26 cellular contexts compared by ENCODE assay signal in genomic region chr12:15206338-15206737, GRCh38. TPM values are rescaled to one million over a fixed set of nuclear protein-coding genes. Genes with fewer than 3 reads are reported as not detected.
A peak's percentile ranks its signal among the peaks of the same experiment; 100 is the strongest.
DNase-seq lines count a peak whose midpoint lies in the region; ATAC-seq and TF ChIP-seq lines count a peak whose summit lies in the region.
"Had no signal": no experiment of that assay in that cellular context is flagged by ENCODE, and none has a peak within 500 bp of the region (broad histone marks: within the 10 kb centered on the region; RNA-seq: fewer than 3 reads in every experiment).

No MANE protein-coding gene starts in this region.

- intact Hi-C loops in right cardiac atrium (cut with DNase I) (no loop called here), left ventricle myocardium superior (cut with micrococcal nuclease) (no loop called here), stomach (cut with DNase I; ENCODE audit: low total_unique reads) (no loop called here)

- no peak overlapping the region for H4K8ac ChIP-seq in mesendoderm (ENCODE audit: low read depth, low read length)

- no peak overlapping the region for H3K56ac ChIP-seq in mesendoderm (ENCODE audit: low read length)

- H3K9me3 ChIP-seq in right cardiac atrium (ENCODE audit: control insufficient read depth, low read length) (no peaks in the 10 kb centered on the region), stomach (no peaks in the 10 kb centered on the region)
- H3K9me3 ChIP-seq: BLaER1 had no signal

- H2BK5ac ChIP-seq in mesendoderm (ENCODE audit: low read length): no peak overlapping the region

- H3K4me3 ChIP-seq in right cardiac atrium (ENCODE audit: low read length) (no peak overlapping the region), mesendoderm (ENCODE audit: low read length) (no peak overlapping the region), stomach (no peak overlapping the region)
- H3K4me3 ChIP-seq: BLaER1 had no signal

- H3K4ac ChIP-seq in mesendoderm (ENCODE audit: low read depth, low read length): no peak overlapping the region

- WGBS in right cardiac atrium: 75% methylated on average over 4 of the region's 4 CpGs
- no CpG with 5 or more reads among the region's 4 CpGs for WGBS in mesendoderm (ENCODE audit: extremely low coverage, insufficient coverage, low lambda C conversion rate)
- 78 to 88% (median 85%) methylated on average over 4 of the region's 4 CpGs for WGBS in stomach, 5 donors

- peaks cover 2% of the 10 kb centered on the region for H3K4me1 ChIP-seq in right cardiac atrium (ENCODE audit: control insufficient read depth, insufficient read depth, low read length)
- H3K4me1 ChIP-seq in mesendoderm (ENCODE audit: control insufficient read depth, low read depth, low read length): no peaks in the 10 kb centered on the region
- H3K4me1 ChIP-seq in stomach: peaks cover 0 to 34% (median 12%) of the 10 kb centered on the region in 4 donors
- H3K4me1 ChIP-seq: BLaER1 had no signal

- no peak overlapping the region for H2BK120ac ChIP-seq in mesendoderm (ENCODE audit: low read depth, low read length)

- H4K5ac ChIP-seq in mesendoderm (ENCODE audit: low read length): no peak overlapping the region

- H3K79me2 ChIP-seq in mesendoderm (ENCODE audit: control insufficient read depth, insufficient read depth, low read length): no peaks in the 10 kb centered on the region

- H3K23ac ChIP-seq in mesendoderm (ENCODE audit: low read length): no peak overlapping the region

- DNase-seq in right cardiac atrium (no peak), left ventricle myocardium superior (no peak), mesendoderm (peak; percentile 21), stomach (no peak), DMS79 treated with DMSO at 0.1 percent for 48 hours (lab: John Stamatoyannopoulos, UW) (no peak)
- DNase-seq in activated CD8-positive, alpha-beta memory T cell treated with anti-CD3 and anti-CD28 coated beads for 24 hours: no peak
- DNase-seq: activated CD4-positive, alpha-beta T cell treated with anti-CD3 and anti-CD28 coated beads for 48 hours; COR-L47; DND-41; effector CD4-positive, alpha-beta T cell; HFFc6; kidney glomerular epithelial cell; NCI-H1092; NCI-H1930; NCI-H226; NCI-H774; SIG-M5; stimulated activated CD4-positive, alpha-beta T cell treated with anti-CD3 and anti-CD28 coated beads, Interleukin-2, amount 100 ng/mL, for 24 hours; T-cell had no signal

- no peak overlapping the region for H2AK5ac ChIP-seq in mesendoderm (ENCODE audit: low read length)

- TF ChIP-seq CTCF in stomach (IDR thresholded peaks at IDR 0.05): no peak

- TF ChIP-seq EP300 in stomach (IDR thresholded peaks at IDR 0.05): no peak

- no peaks in the 10 kb centered on the region for H3K27me3 ChIP-seq in right cardiac atrium (ENCODE audit: control insufficient read depth, insufficient read depth)
- no peaks in the 10 kb centered on the region for H3K27me3 ChIP-seq in mesendoderm (ENCODE audit: insufficient read depth, low read length, poor library complexity)
- H3K27me3 ChIP-seq in stomach: no peaks in the 10 kb centered on the region
- H3K27me3 ChIP-seq: BLaER1 had no signal

- H3K4me2 ChIP-seq in mesendoderm (ENCODE audit: low read length): no peak overlapping the region
- H3K4me2 ChIP-seq: BLaER1 had no signal

- no peak for TF ChIP-seq POLR2A in stomach (IDR thresholded peaks at IDR 0.05)

- H3K27ac ChIP-seq in right cardiac atrium (ENCODE audit: low read length): peak overlapping the region; percentile 68
- no peak overlapping the region for H3K27ac ChIP-seq in mesendoderm (ENCODE audit: low read depth, low read length)
- H3K27ac ChIP-seq in stomach: peak overlapping the region in 4 of 5 donors; percentile 36 to 75 (median 63)
- H3K27ac ChIP-seq: BLaER1 had no signal

- no peak overlapping the region for H3K18ac ChIP-seq in mesendoderm (ENCODE audit: low read length)

- H3K79me1 ChIP-seq in mesendoderm (ENCODE audit: low read length): no peaks in the 10 kb centered on the region

- H2BK15ac ChIP-seq in mesendoderm (replicated peaks; ENCODE audit: low read depth): no peak overlapping the region

- ATAC-seq in right cardiac atrium (no peak), left ventricle myocardium superior (no peak), GM19467 (IDR thresholded peaks at IDR 0.05; ENCODE audit: unreplicated experiment) (no peak), HG03442 (IDR thresholded peaks at IDR 0.05; ENCODE audit: unreplicated experiment) (no peak)
- ATAC-seq: natural killer cell treated with Interleukin-12 subunit alpha and Interleukin-12 subunit beta and Interleukin-15 and Interleukin-18, amount 100 ng/mL, for 72 hours; stimulated activated effector memory CD8-positive, alpha-beta T cell treated with anti-CD3 and anti-CD28 coated beads, Interleukin-12 subunit alpha, Interleukin-12 subunit beta, amount 100 ng/mL, for 72 hours; T-cell had no signal

- no peak overlapping the region for H3K9ac ChIP-seq in mesendoderm (ENCODE audit: low read length)
- H3K9ac ChIP-seq: BLaER1 had no signal

- H3K36me3 ChIP-seq in mesendoderm (ENCODE audit: control insufficient read depth, insufficient read depth, low read length): no peaks in the 10 kb centered on the region
- H3K36me3 ChIP-seq in stomach: no peaks in the 10 kb centered on the region
- H3K36me3 ChIP-seq: BLaER1 had no signal

RNA-seq across cellular contexts. Expression of gene RERG, which starts 14.9 kb away (rescaled TPM):
- total RNA-seq in right cardiac atrium (1 to 10 TPM; 5.1 to 9.5 (median 8.4) TPM), left ventricle myocardium superior (3.8 TPM), stomach (10 to 100 TPM in 4 of 5 donors, not detected in 1; 20.3 to 48.7 (median 34.5) TPM)
- polyA plus RNA-seq in right cardiac atrium (9.1 TPM), stomach (1 to 10 TPM; 3.1 to 5.2 (median 3.7) TPM)
- polyA plus RNA-seq in mesendoderm (2013, experiment 1 of 2): 0.98 TPM
- 0.91 TPM for polyA plus RNA-seq in mesendoderm (2013, experiment 2 of 2)
- total RNA-seq: activated T-helper 1 cell treated with anti-CD3 and anti-CD28 coated beads, Interleukin-12 subunit alpha, Interleukin-12 subunit beta, Interleukin-2, Interleukin-4 antibody, amounts not matched to agents 30 ng/mL and 10 ng/mL and 1 ng/mL, durations not matched to agents 14 hours and 24 hours and 36 hours; HFFc6; natural killer cell treated with Interleukin-12 subunit alpha and Interleukin-12 subunit beta and Interleukin-15 and Interleukin-18, amount 100 ng/mL, for 72 hours; OCI-LY7 had no signal
